ENCODE assay signal across 23 cellular contexts in genomic region chr20:18609741-18610140, GRCh38. TPM values are rescaled to one million over a fixed set of nuclear protein-coding genes. Genes with fewer than 3 reads are reported as not detected.
DNase-seq lines count a peak whose midpoint lies in the region; ATAC-seq, FAIRE-seq and TF ChIP-seq lines count a peak whose summit lies in the region.
"Had no signal": no experiment of that assay in that cellular context is flagged by ENCODE, and none has a peak within 500 bp of the region (broad histone marks: within the 10 kb centered on the region; RNA-seq: fewer than 3 reads in every experiment).

No MANE protein-coding gene starts in this region.

- H3K4me1 ChIP-seq in keratinocyte (ENCODE audit: control insufficient read depth, extremely low read depth, insufficient read depth, low read length), result peaks cover 11% of the 10 kb centered on the region
- H3K4me1 ChIP-seq: BE2C had no signal

- FAIRE-seq in bronchial epithelial cell (lab: Jason Lieb, UNC), result no peak
- FAIRE-seq in keratinocyte (lab: Jason Lieb, UNC), result peak; percentile 36
- FAIRE-seq in HTR-8/SVneo (lab: Jason Lieb, UNC), result no peak
- FAIRE-seq: A204.1, GM12878 had no signal

- no peaks in the 10 kb centered on the region for H3K9me3 Mint-ChIP-seq in activated CD4-positive, alpha-beta memory T cell treated with anti-CD3 and anti-CD28 coated beads, Interleukin-2, amount 10 ng/mL, durations not matched to agents 7 days and 5 days
- H3K9me3 Mint-ChIP-seq: CD8-positive, alpha-beta memory T cell had no signal

- no peak overlapping the region for H3K27ac ChIP-seq in keratinocyte (ENCODE audit: control insufficient read depth, insufficient read depth, low read length)

- no peaks in the 10 kb centered on the region for H3K27me3 ChIP-seq in bronchial epithelial cell (ENCODE audit: control insufficient read depth, insufficient read depth, low read length)
- H3K27me3 ChIP-seq in keratinocyte (ENCODE audit: control insufficient read depth, extremely low read depth, insufficient read depth, low read length), result no peaks in the 10 kb centered on the region
- H3K27me3 ChIP-seq: BE2C had no signal

- no peak overlapping the region for H3K4me3 Mint-ChIP-seq in T-helper 17 cell
- H3K4me3 Mint-ChIP-seq in activated CD4-positive, alpha-beta memory T cell treated with anti-CD3 and anti-CD28 coated beads, Interleukin-2, amount 10 ng/mL, durations not matched to agents 7 days and 5 days, result no peak overlapping the region
- H3K4me3 Mint-ChIP-seq: CD4-positive, CD25-positive, alpha-beta regulatory T cell; CD8-positive, alpha-beta memory T cell had no signal

- H3K36me3 Mint-ChIP-seq in T-helper 17 cell (ENCODE audit: low read depth), result peaks cover 3% of the 10 kb centered on the region
- no peaks in the 10 kb centered on the region for H3K36me3 Mint-ChIP-seq in activated CD4-positive, alpha-beta memory T cell treated with anti-CD3 and anti-CD28 coated beads, Interleukin-2, amount 10 ng/mL, durations not matched to agents 7 days and 5 days (ENCODE audit: low read depth)

- TF ChIP-seq CTCF in bronchial epithelial cell (IDR thresholded peaks at IDR 0.05; ENCODE audit: insufficient read depth, low read length, severe bottlenecking) (no peak), epithelial cell of esophagus (IDR thresholded peaks at IDR 0.05; ENCODE audit: insufficient read depth, low read depth, low read length, missing control alignments) (no peak), keratinocyte (optimal IDR thresholded peaks at IDR 0.05 in 1 of 3, IDR thresholded peaks at IDR 0.05 in 1 of 3, conservative IDR thresholded peaks at IDR 0.05 in 1 of 3; ENCODE audit: extremely low read depth in 1 of 3, insufficient read depth in 2 of 3, low read length in 3 of 3) (no peak)

- H3K9me1 ChIP-seq in keratinocyte (ENCODE audit: control insufficient read depth, extremely low read depth, insufficient read depth, low read length), result no peaks in the 10 kb centered on the region

- H3K27ac Mint-ChIP-seq in T-helper 17 cell, result peak overlapping the region; percentile 29
- no peak overlapping the region for H3K27ac Mint-ChIP-seq in activated CD4-positive, alpha-beta memory T cell treated with anti-CD3 and anti-CD28 coated beads, Interleukin-2, amount 10 ng/mL, durations not matched to agents 7 days and 5 days
- H3K27ac Mint-ChIP-seq: CD4-positive, CD25-positive, alpha-beta regulatory T cell had no signal

- no peak overlapping the region for H3K9ac ChIP-seq in keratinocyte (ENCODE audit: control insufficient read depth, extremely low read depth, insufficient read depth, low read length)

- no peaks in the 10 kb centered on the region for H3K27me3 Mint-ChIP-seq in T-helper 17 cell
- H3K27me3 Mint-ChIP-seq in activated CD4-positive, alpha-beta memory T cell treated with anti-CD3 and anti-CD28 coated beads, Interleukin-2, amount 10 ng/mL, durations not matched to agents 7 days and 5 days, result no peaks in the 10 kb centered on the region
- H3K27me3 Mint-ChIP-seq: CD4-positive, CD25-positive, alpha-beta regulatory T cell; CD8-positive, alpha-beta memory T cell had no signal

- H3K4me1 Mint-ChIP-seq in T-helper 17 cell, result peaks cover 4% of the 10 kb centered on the region
- H3K4me1 Mint-ChIP-seq in activated CD4-positive, alpha-beta memory T cell treated with anti-CD3 and anti-CD28 coated beads, Interleukin-2, amount 10 ng/mL, durations not matched to agents 7 days and 5 days, result no peaks in the 10 kb centered on the region

- no peak overlapping the region for H3K4me3 ChIP-seq in bronchial epithelial cell (ENCODE audit: low read depth, low read length)
- no peak overlapping the region for H3K4me3 ChIP-seq in epithelial cell of esophagus (ENCODE audit: low read length)
- H3K4me3 ChIP-seq in keratinocyte (ENCODE audit: control insufficient read depth in 2 of 3, extremely low read depth in 1 of 3, insufficient read depth in 2 of 3, low read depth in 1 of 3, low read length in 3 of 3), result no peak overlapping the region
- H3K4me3 ChIP-seq: GM12878 had no signal

- no peak for DNase-seq in T-helper 17 cell
- DNase-seq in bronchial epithelial cell (ENCODE audit: low read depth), result peak; percentile 79
- peak; percentile 66 for DNase-seq in epithelial cell of esophagus (ENCODE audit: low read depth)
- no peak for DNase-seq in keratinocyte (ENCODE audit: low read depth, low spot score)
- no peak for DNase-seq in HTR-8/SVneo (ENCODE audit: insufficient read length, low spot score)
- DNase-seq in NCI-H69 (lab: John Stamatoyannopoulos, UW), result no peak
- no peak for DNase-seq in activated CD4-positive, alpha-beta memory T cell treated with anti-CD3 and anti-CD28 coated beads, Interleukin-2, amount 10 ng/mL, durations not matched to agents 7 days and 5 days
- DNase-seq in NCI-H2196 (lab: John Stamatoyannopoulos, UW; ENCODE audit: unreplicated experiment), result no peak
- DNase-seq: ACHN; BE2C; C1 segment of cervical spinal cord; CD4-positive, CD25-positive, alpha-beta regulatory T cell; CD8-positive, alpha-beta memory T cell; COR-L47; DMS 273 treated with DMSO at 0.1 percent for 48 hours; DMS53; DND-41; EL; GOT3; H7 had no signal

- H3K36me3 ChIP-seq in bronchial epithelial cell (ENCODE audit: control insufficient read depth, insufficient read depth, low read length), result peaks cover 1% of the 10 kb centered on the region
- H3K36me3 ChIP-seq in keratinocyte (ENCODE audit: control insufficient read depth in 2 of 2, extremely low read depth in 1 of 2, insufficient read depth in 2 of 2, low read length in 2 of 2), result peaks cover 3 to 4% of the 10 kb centered on the region in 2 experiments
- H3K36me3 ChIP-seq: BE2C had no signal

- H3K9me3 ChIP-seq in T-helper 17 cell (ENCODE audit: control insufficient read depth, low read length, poor library complexity, severe bottlenecking), result no peaks in the 10 kb centered on the region
- no peaks in the 10 kb centered on the region for H3K9me3 ChIP-seq in keratinocyte (ENCODE audit: control insufficient read depth, low read depth, low read length)
- H3K9me3 ChIP-seq: BE2C had no signal

- no peak for ATAC-seq in T-helper 17 cell
- ATAC-seq: GM12878, HCT116 had no signal

- no peak overlapping the region for H3K4me2 ChIP-seq in keratinocyte (ENCODE audit: control insufficient read depth, extremely low read depth, insufficient read depth, low read depth, low read length)

- CTCF ChIA-PET in activated CD4-positive, alpha-beta memory T cell treated with anti-CD3 and anti-CD28 coated beads, Interleukin-2, amount 10 ng/mL, durations not matched to agents 7 days and 5 days (lab: Charles Lee), result no interaction called here

- no peaks in the 10 kb centered on the region for H3K79me2 ChIP-seq in keratinocyte (ENCODE audit: control insufficient read depth, insufficient read depth, low read length)

- no peak overlapping the region for H2AFZ ChIP-seq in keratinocyte (ENCODE audit: control insufficient read depth, low read length)

- POLR2A ChIA-PET in activated CD4-positive, alpha-beta memory T cell treated with anti-CD3 and anti-CD28 coated beads, Interleukin-2, amount 10 ng/mL, durations not matched to agents 7 days and 5 days (lab: Charles Lee), result no interaction called here

- H4K20me1 ChIP-seq in keratinocyte (ENCODE audit: control insufficient read depth, extremely low read depth, insufficient read depth, low read length), result no peaks in the 10 kb centered on the region

- dilution Hi-C loops in keratinocyte (cut with MboI; ENCODE audit: extremely low pct_ligation_motif_present, low sequenced_read_pairs), result no loop called here

RNA-seq across cellular contexts. Expression of gene DTD1, which starts 21.9 kb away (rescaled TPM):
- total RNA-seq in T-helper 17 cell (10 to 100 TPM; 20.5 to 22.8 TPM), bronchial epithelial cell (197 and 241 TPM in 2 replicates)
- polyA plus RNA-seq in keratinocyte, result 49.3 to 79.2 TPM (median 68.3 TPM) in 3 replicates
- polyA plus RNA-seq in keratinocyte (2011; ENCODE audit: low read depth), result 68.5 TPM
- polyA plus RNA-seq in keratinocyte (2011; cell fraction: cytosol; rRNA removed), result 55.7 and 69.1 TPM in 2 replicates
- polyA plus RNA-seq in keratinocyte (2011; cell fraction: nucleus; rRNA removed), result 28.8 and 30.2 TPM in 2 replicates
- polyA plus RNA-seq in keratinocyte (2012; ENCODE audit: low replicate concordance), result 53.8 and 77.5 TPM in 2 replicates
- 26.2 to 36.1 TPM (median 30.3 TPM) in 3 replicates for polyA minus RNA-seq in keratinocyte
- 28.6 TPM for polyA minus RNA-seq in keratinocyte (2011; cell fraction: cytosol; rRNA and poly(A)+ RNA removed)
- polyA minus RNA-seq in keratinocyte (2011; cell fraction: nucleus; rRNA and poly(A)+ RNA removed), result 9.1 and 11.6 TPM in 2 replicates
- 10 to 100 TPM; 28.6 to 33.4 TPM for total RNA-seq in activated CD4-positive, alpha-beta memory T cell treated with anti-CD3 and anti-CD28 coated beads, Interleukin-2, amount 10 ng/mL, durations not matched to agents 7 days and 5 days

RNA-seq across cellular contexts. Expression of gene SMIM26, which starts 42.5 kb away (rescaled TPM):
- 10 to 100 TPM; 51.7 to 55.6 TPM for total RNA-seq in T-helper 17 cell
- total RNA-seq in bronchial epithelial cell, result 108 and 186 TPM in 2 replicates
- polyA plus RNA-seq in keratinocyte, result 76.6 to 155 TPM (median 124 TPM) in 3 replicates
- polyA plus RNA-seq in keratinocyte (2011; ENCODE audit: low read depth), result 37.2 TPM
- polyA plus RNA-seq in keratinocyte (2011; cell fraction: cytosol; rRNA removed), result 54.7 and 59.8 TPM in 2 replicates
- 25.9 and 51.2 TPM in 2 replicates for polyA plus RNA-seq in keratinocyte (2011; cell fraction: nucleus; rRNA removed)
- 94.4 and 117 TPM in 2 replicates for polyA plus RNA-seq in keratinocyte (2012; ENCODE audit: low replicate concordance)
- polyA minus RNA-seq in keratinocyte, result 28.0 to 115 TPM (median 35.3 TPM) in 3 replicates
- polyA minus RNA-seq in keratinocyte (2011; cell fraction: cytosol; rRNA and poly(A)+ RNA removed), result 61.2 TPM
- polyA minus RNA-seq in keratinocyte (2011; cell fraction: nucleus; rRNA and poly(A)+ RNA removed), result 13.3 and 15.0 TPM in 2 replicates
- total RNA-seq in activated CD4-positive, alpha-beta memory T cell treated with anti-CD3 and anti-CD28 coated beads, Interleukin-2, amount 10 ng/mL, durations not matched to agents 7 days and 5 days, result 10 to 100 TPM; 61.4 to 64.7 TPM

Comparison
In these comparisons a context has a peak if more than half of its experiments do, and no peak if none do; other contexts are left out.
1. DNase-seq: peak in bronchial epithelial cell (single experiment) and epithelial cell of esophagus (single experiment); none in T-helper 17 cell (0 of 3), keratinocyte (single experiment), HTR-8/SVneo (single experiment), NCI-H69 (single experiment), activated CD4-positive, alpha-beta memory T cell treated with anti-CD3 and anti-CD28 coated beads, Interleukin-2, amount 10 ng/mL, durations not matched to agents 7 days and 5 days (single experiment) and NCI-H2196 (single experiment).